ENCODE assay signal across 9 cellular contexts in the genomic region with DNA sequence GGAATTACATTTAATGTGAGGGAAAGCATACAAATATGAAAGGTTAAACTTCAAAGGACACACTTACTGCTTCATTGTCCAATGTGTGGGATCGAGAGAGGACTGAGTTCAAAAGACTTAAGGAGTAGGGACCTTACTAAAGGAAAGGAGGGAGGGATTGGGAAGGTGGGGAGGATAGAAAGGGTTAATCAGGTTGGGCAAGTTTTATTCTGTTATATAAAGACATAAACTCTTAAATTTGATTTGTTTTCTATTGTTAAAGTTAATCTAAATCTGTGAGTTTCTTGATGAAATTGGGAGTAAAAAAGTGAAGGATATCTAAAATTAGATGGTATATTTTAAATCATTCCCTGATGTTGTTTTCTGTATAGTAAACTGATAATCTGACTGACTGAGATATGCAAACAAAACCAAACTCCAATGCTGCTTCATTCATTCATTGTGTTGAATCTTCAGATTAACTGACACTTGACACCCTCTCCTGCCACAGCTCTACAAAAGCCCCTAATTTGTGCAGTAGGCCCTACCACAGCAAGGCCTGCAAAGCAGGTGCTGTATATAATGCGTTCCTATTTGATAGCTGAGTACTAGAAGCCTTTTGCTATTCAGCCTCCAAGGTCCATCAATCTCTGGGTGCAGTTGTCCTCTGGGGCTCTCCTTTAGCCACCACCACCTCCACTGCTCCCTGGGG. TPM values are rescaled to one million over a fixed set of nuclear protein-coding genes. Genes with fewer than 3 reads are reported as not detected.
DNase-seq lines count a peak whose midpoint lies in the region; ATAC-seq and TF ChIP-seq lines count a peak whose summit lies in the region.
"Had no signal": no experiment of that assay in that cellular context is flagged by ENCODE, and none has a peak within 500 bp of the region (broad histone marks: within the 10 kb centered on the region; RNA-seq: fewer than 3 reads in every experiment).

No MANE protein-coding gene starts in this region.

- no peaks in the 10 kb centered on the region for H3K9me2 ChIP-seq in PC-3 (replicated peaks; ENCODE audit: low read length)

- H3K4me3 Mint-ChIP-seq in natural killer cell: peak overlapping the region; percentile 100

- no peak overlapping the region for H3K9ac ChIP-seq in PC-3 (ENCODE audit: low read length)

- no peaks in the 10 kb centered on the region for H3K9me3 Mint-ChIP-seq in natural killer cell

- CTCF ChIA-PET in PC-3 (lab: Charles Lee): no interaction called here

- no peak overlapping the region for H2AFZ ChIP-seq in PC-3 (ENCODE audit: low read length)

- H3K9me3 ChIP-seq in PC-3 (ENCODE audit: low read length): no peaks in the 10 kb centered on the region

- no peaks in the 10 kb centered on the region for H3K27me3 ChIP-seq in GM06990 (replicated peaks; ENCODE audit: control insufficient read depth, insufficient read depth, low read length)
- no peaks in the 10 kb centered on the region for H3K27me3 ChIP-seq in PC-3 (ENCODE audit: low read length)
- no peaks in the 10 kb centered on the region for H3K27me3 ChIP-seq in brain microvascular endothelial cell (replicated peaks)

- peaks cover 19% of the 10 kb centered on the region for H4K20me1 ChIP-seq in PC-3 (ENCODE audit: low read length)

- peaks cover 46 to 53% of the 10 kb centered on the region in 2 donors for H3K4me1 Mint-ChIP-seq in natural killer cell

- no peak overlapping the region for H3K27ac ChIP-seq in PC-3 (ENCODE audit: low read length)
- H3K27ac ChIP-seq in brain microvascular endothelial cell: no peak overlapping the region
- H3K27ac ChIP-seq in substantia nigra (ENCODE audit: low read depth, low read length, poor library complexity, severe bottlenecking): no peak overlapping the region

- in situ Hi-C loops in brain microvascular endothelial cell (cut with HindIII; ENCODE audit: low pct_ligation_motif_present, low sequenced_read_pairs): no loop called here

- peaks cover 36% of the 10 kb centered on the region for H3K79me2 ChIP-seq in PC-3 (ENCODE audit: low read length)

- H3K36me3 ChIP-seq in GM06990 (ENCODE audit: control insufficient read depth, insufficient read depth, low read length) (no peaks in the 10 kb centered on the region; the same call in 1 of the 2 replicates), PC-3 (ENCODE audit: low read depth, low read length) (no peaks in the 10 kb centered on the region), brain microvascular endothelial cell (replicated peaks) (no peaks in the 10 kb centered on the region)

- BruUV-seq in PC-3 (replicated peaks; lab: Mats Ljungman, UMichigan): no TSS peak

- peak; percentile 54 for DNase-seq in GM06990 (ENCODE audit: extremely low read depth, insufficient read length)
- DNase-seq in PC-3: no peak
- DNase-seq in natural killer cell: no peak
- DNase-seq in brain microvascular endothelial cell: no peak
- DNase-seq in SW 1271 (lab: John Stamatoyannopoulos, UW): no peak
- no peak for DNase-seq in left colon
- no peak for DNase-seq in substantia nigra (lab: John Stamatoyannopoulos, UW)
- DNase-seq: GOT3 had no signal

- H3F3A ChIP-seq in PC-3 (ENCODE audit: low read length, unreplicated experiment): no peaks in the 10 kb centered on the region

- H3K36me3 Mint-ChIP-seq in natural killer cell: no peaks in the 10 kb centered on the region

- H3K4me1 ChIP-seq in PC-3 (ENCODE audit: insufficient read depth, low read length): peaks cover 10% of the 10 kb centered on the region; the same call in 1 of the 2 replicates

- intact Hi-C loops in PC-3 (cut with micrococcal nuclease) (loop anchor here (5.0 kb wide), 1 partner anchor 112 kb away; no protein-coding TSS in a partner anchor), natural killer cell (cut with micrococcal nuclease) (loop anchor here (2.0 kb wide), 2 partner anchors 21 to 273 kb away; partner anchors contain the start of gene PNRC1), left colon (cut with DNase I, micrococcal nuclease) (no loop called here)

- POLR2A ChIA-PET in PC-3 (lab: Charles Lee; ENCODE audit: unreplicated experiment): no interaction called here

- peak overlapping the region; percentile 92; the same call in 1 of the 2 replicates for H3K4me2 ChIP-seq in PC-3 (ENCODE audit: low read length)

- TF ChIP-seq CTCF in GM06990 (IDR thresholded peaks at IDR 0.05; ENCODE audit: insufficient read depth, low read length, poor library complexity, severe bottlenecking): no peak
- TF ChIP-seq CTCF in PC-3 (conservative IDR thresholded peaks at IDR 0.05; ENCODE audit: low read depth, low read length): no peak
- TF ChIP-seq CTCF in natural killer cell (IDR thresholded peaks at IDR 0.05): no peak
- no peak for TF ChIP-seq CTCF in brain microvascular endothelial cell (IDR thresholded peaks at IDR 0.05; ENCODE audit: low read depth, low read length, missing control alignments)

- H3K27me3 Mint-ChIP-seq in natural killer cell (ENCODE audit: low read depth in 2 of 2): no peaks in the 10 kb centered on the region

- peak overlapping the region; percentile 96 for H3K27ac Mint-ChIP-seq in natural killer cell

- H3K4me3 ChIP-seq in GM06990 (replicated peaks; ENCODE audit: low read depth, low read length) (peak overlapping the region; percentile 96), PC-3 (ENCODE audit: low read length) (no peak overlapping the region; the same call in 1 of the 2 replicates), brain microvascular endothelial cell (ENCODE audit: low read depth, low read length) (no peak overlapping the region)

- peak; percentile 16 for ATAC-seq in HG03108 (IDR thresholded peaks at IDR 0.05; ENCODE audit: unreplicated experiment)
- ATAC-seq in PC-3: no peak
- ATAC-seq in natural killer cell: no peak
- no peak for ATAC-seq in left colon

RNA-seq across cellular contexts. Expression of gene UBE2J1, which starts 1.3 kb away (rescaled TPM):
- total RNA-seq in PC-3 (2014; rRNA removed): 22.4 and 23.2 TPM in 2 replicates
- total RNA-seq in natural killer cell: 10 to 100 TPM; 34.1 to 58.1 (median 45.9) TPM
- total RNA-seq in left colon: 10 to 100 TPM; 49.4 to 58.5 TPM

RNA-seq across cellular contexts. Expression of gene GABRR2, which starts 38.7 kb away (rescaled TPM):
- 0.23 and 0.36 TPM in 2 replicates for total RNA-seq in PC-3 (2014; rRNA removed)
- 1 to 10 TPM in 2 of 3 donors, under 1 TPM in 1; 0.57 to 2.2 (median 1.0) TPM for total RNA-seq in natural killer cell
- under 1 TPM; 0.55 to 0.75 TPM for total RNA-seq in left colon

RNA-seq across cellular contexts. Expression of gene RRAGD, which starts 58.2 kb away (rescaled TPM):
- total RNA-seq in PC-3 (2014; rRNA removed): 0.35 and 0.62 TPM in 2 replicates
- total RNA-seq in natural killer cell: 1 to 10 TPM in 2 of 3 donors, under 1 TPM in 1; 0.43 to 4.4 (median 1.8) TPM
- total RNA-seq in left colon: 1 to 10 TPM; 1.4 to 5.9 TPM

Comparison
In these comparisons a context has a peak if more than half of its experiments do, and no peak if none do; other contexts are left out.
1. intact Hi-C loops: an anchor here in PC-3 (5.0 kb wide) and natural killer cell (2.0 kb wide); none called in left colon.